8 cellular contexts compared by ENCODE assay signal in the genomic region with DNA sequence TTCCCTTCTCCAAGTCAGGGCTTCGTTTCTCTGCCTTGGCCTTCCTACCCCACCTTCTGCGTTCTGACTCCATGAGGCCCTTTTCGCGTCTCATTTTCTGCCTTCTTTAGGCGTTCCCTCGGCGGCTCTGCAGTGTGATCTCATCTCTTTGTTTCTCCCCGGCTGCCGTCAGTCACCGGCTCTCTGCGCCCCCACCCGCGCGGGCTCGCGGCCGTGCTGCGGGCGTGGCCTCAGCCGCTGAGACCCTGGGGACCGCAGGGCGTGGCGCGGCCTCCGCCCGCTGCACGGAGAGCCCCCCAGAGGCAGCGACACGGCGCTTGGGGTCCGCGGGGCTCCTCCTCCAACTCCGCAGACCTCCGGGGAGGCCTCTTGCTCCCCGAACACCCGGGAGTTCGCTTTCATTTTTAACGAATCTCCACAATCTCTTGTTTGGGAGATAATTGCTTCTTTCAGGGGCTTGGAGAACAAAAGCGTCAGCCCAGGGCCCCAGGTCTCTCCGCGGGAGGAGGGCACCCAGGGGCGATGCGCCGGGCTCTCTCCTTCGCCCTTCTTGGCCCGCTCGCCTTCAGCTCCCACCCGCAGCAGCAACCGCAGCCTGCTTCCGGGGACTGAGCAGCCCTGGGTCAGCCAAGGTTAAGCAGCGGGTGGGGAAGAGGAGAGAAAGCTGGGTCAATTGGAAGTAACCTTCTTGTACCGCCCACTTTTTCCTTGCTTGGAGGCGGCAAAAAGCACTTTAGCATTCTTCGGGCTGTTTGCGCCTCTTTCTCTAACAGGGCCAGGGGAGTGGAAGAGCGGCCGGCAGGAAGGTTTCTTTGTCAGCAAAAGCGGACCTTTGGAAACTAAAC. TPM values are rescaled to one million over a fixed set of nuclear protein-coding genes. Genes with fewer than 3 reads are reported as not detected.
DNase-seq lines count a peak whose midpoint lies in the region; ATAC-seq and TF ChIP-seq lines count a peak whose summit lies in the region.

No MANE protein-coding gene starts in this region.

- no peaks in the 10 kb centered on the region for H3K36me3 Mint-ChIP-seq in activated CD4-positive, alpha-beta memory T cell treated with anti-CD3 and anti-CD28 coated beads for 36 hours

- WGBS in lower leg skin, 2 donors = 0 to 1% methylated on average over 58 of the region's 58 CpGs

- TF ChIP-seq POLR2A in lower leg skin (IDR thresholded peaks at IDR 0.05) = no peak

- peak overlapping the region; percentile 82 for H3K4me3 Mint-ChIP-seq in activated CD4-positive, alpha-beta memory T cell treated with anti-CD3 and anti-CD28 coated beads for 36 hours

- no peaks in the 10 kb centered on the region for H3K36me3 ChIP-seq in duodenal mucosa (ENCODE audit: control insufficient read depth in 1 of 2, insufficient read depth in 2 of 2, low read length in 2 of 2)

- H3K9ac ChIP-seq in duodenal mucosa (ENCODE audit: low read depth in 1 of 2, low read length in 2 of 2) = peak overlapping the region; percentile 53 to 74

- ATAC-seq in GM19023 (IDR thresholded peaks at IDR 0.05; ENCODE audit: unreplicated experiment) = peak; percentile 90
- ATAC-seq in HG03175 (IDR thresholded peaks at IDR 0.05; ENCODE audit: unreplicated experiment) = peak; percentile 87

- H3K4me1 ChIP-seq in duodenal mucosa (ENCODE audit: control insufficient read depth in 1 of 2, insufficient read depth in 2 of 2, low read length in 2 of 2) = peaks cover 0 to 15% of the 10 kb centered on the region in 2 donors

- DNase-seq in AG08395 (ENCODE audit: low spot score) (peak; percentile 87), NCI-H345 treated with DMSO at 0.1 percent for 48 hours (lab: John Stamatoyannopoulos, UW; ENCODE audit: unreplicated experiment) (peak; percentile 33), lower leg skin (ENCODE audit: low spot score in 2 of 2) (peak; percentile 66 to 94)
- DNase-seq in activated CD4-positive, alpha-beta memory T cell treated with anti-CD3 and anti-CD28 coated beads for 36 hours = peak; percentile 86
- DNase-seq in stimulated activated CD4-positive, alpha-beta T cell treated with anti-CD3 and anti-CD28 coated beads, Interleukin-4, amount 100 ng/mL, for 4 hours = peak; percentile 56 to 66

- POLR2A ChIA-PET in activated CD4-positive, alpha-beta memory T cell treated with anti-CD3 and anti-CD28 coated beads for 36 hours (lab: Charles Lee) = interaction anchor here (1.4 kb wide), 1 partner anchor 126 kb away, joined by 4 read pairs; no protein-coding TSS in a partner anchor

- H3K9me3 Mint-ChIP-seq in activated CD4-positive, alpha-beta memory T cell treated with anti-CD3 and anti-CD28 coated beads for 36 hours = no peaks in the 10 kb centered on the region

- no peaks in the 10 kb centered on the region for H3K9me3 ChIP-seq in duodenal mucosa (ENCODE audit: control insufficient read depth in 1 of 2, low read length in 2 of 2)

- intact Hi-C loops in activated CD4-positive, alpha-beta memory T cell treated with anti-CD3 and anti-CD28 coated beads for 36 hours (cut with micrococcal nuclease) = loop anchor here (1.0 to 10.0 kb wide), 7 partner anchors 9 to 1344 kb away; a partner anchor contains a TSS
- intact Hi-C loops in lower leg skin (cut with DNase I; ENCODE audit: low total_unique reads) = no loop called here

- H3K27me3 ChIP-seq in duodenal mucosa (ENCODE audit: control insufficient read depth in 1 of 2, insufficient read depth in 2 of 2, low read length in 2 of 2) = no peaks in the 10 kb centered on the region

- peak overlapping the region; percentile 92 for H3K27ac Mint-ChIP-seq in activated CD4-positive, alpha-beta memory T cell treated with anti-CD3 and anti-CD28 coated beads for 36 hours

- H3K27ac ChIP-seq in duodenal mucosa (ENCODE audit: low read depth, low read length) = peak overlapping the region; percentile 77

- H3K4me3 ChIP-seq in duodenal mucosa (ENCODE audit: low read depth in 1 of 2, low read length in 2 of 2) (peak overlapping the region; percentile 83 to 89), lower leg skin (ENCODE audit: low read depth, poor library complexity, severe bottlenecking) (peak overlapping the region; percentile 95)

- no peaks in the 10 kb centered on the region for H3K27me3 Mint-ChIP-seq in activated CD4-positive, alpha-beta memory T cell treated with anti-CD3 and anti-CD28 coated beads for 36 hours

- H3K4me1 Mint-ChIP-seq in activated CD4-positive, alpha-beta memory T cell treated with anti-CD3 and anti-CD28 coated beads for 36 hours (ENCODE audit: low read depth) = peaks cover 40% of the 10 kb centered on the region

- CTCF ChIA-PET in activated CD4-positive, alpha-beta memory T cell treated with anti-CD3 and anti-CD28 coated beads for 36 hours (lab: Charles Lee) = interaction anchor here (1.3 to 1.5 kb wide), 2 partner anchors 7 to 156 kb away, joined by 4 to 5 read pairs; no protein-coding TSS in a partner anchor

- no peak for TF ChIP-seq CTCF in lower leg skin (IDR thresholded peaks at IDR 0.05)

RNA-seq across cellular contexts. Expression of a gene that starts 35.2 kb away (rescaled TPM):
- total RNA-seq in activated CD4-positive, alpha-beta memory T cell treated with anti-CD3 and anti-CD28 coated beads for 36 hours = not detected
- under 1 TPM in 1 of 4 donors, not detected in 3; 0.13 TPM for total RNA-seq in lower leg skin

Comparison
In these comparisons a context has a peak if more than half of its experiments do, and no peak if none do; other contexts are left out.
1. Peak in every context shown above with its lines: DNase-seq, ATAC-seq, H3K4me3 ChIP-seq and H3K27ac ChIP-seq.
2. DNase-seq: peak in every context shown above with its lines; median percentile 87 in AG08395; 86 in activated CD4-positive, alpha-beta memory T cell treated with anti-CD3 and anti-CD28 coated beads for 36 hours; 80 in lower leg skin; 61 in stimulated activated CD4-positive, alpha-beta T cell treated with anti-CD3 and anti-CD28 coated beads, Interleukin-4, amount 100 ng/mL, for 4 hours; 33 in NCI-H345 treated with DMSO at 0.1 percent for 48 hours.